Comparison of ENCODE assay signal across 17 cellular contexts in genomic region chr3:126023390-126023789, GRCh38. TPM values are rescaled to one million over a fixed set of nuclear protein-coding genes. Genes with fewer than 3 reads are reported as not detected.
"Had no signal": no experiment of that assay in that cellular context is flagged by ENCODE, and none has a peak within 500 bp of the region (broad histone marks: within the 10 kb centered on the region; RNA-seq: fewer than 3 reads in every experiment).

No MANE protein-coding gene starts in this region.

- H3K36me3 ChIP-seq: pancreas had no signal

- H3K4me3 ChIP-seq: left lung, pancreas, thoracic aorta had no signal

- H3K4me1 ChIP-seq: left lung, pancreas had no signal

- H3K27ac Mint-ChIP-seq: activated CD4-positive, alpha-beta memory T cell treated with anti-CD3 and anti-CD28 coated beads for 36 hours; activated naive CD8-positive, alpha-beta T cell treated with anti-CD3 and anti-CD28 coated beads, Interleukin-2, amount 10 ng/mL, durations not matched to agents 7 days and 5 days; activated T-cell treated with anti-CD3 and anti-CD28 coated beads, Interleukin-2, amount 50 U/mL, for 72 hours; stimulated activated naive CD8-positive, alpha-beta T cell treated with anti-CD3 and anti-CD28 coated beads, Interleukin-15, amount 100 ng/mL, for 72 hours; T-helper 2 cell treated with Interferon-gamma antibody and Interleukin-4, amounts not matched to agents 5 μg/mL and 100 μg/mL, for 36 hours had no signal

- H3K9me3 ChIP-seq: pancreas, thoracic aorta had no signal

- H3K27ac ChIP-seq: left lung, pancreas, thoracic aorta had no signal

- H3K27me3 Mint-ChIP-seq: activated CD4-positive, alpha-beta memory T cell treated with anti-CD3 and anti-CD28 coated beads for 36 hours; activated naive CD8-positive, alpha-beta T cell treated with anti-CD3 and anti-CD28 coated beads, Interleukin-2, amount 10 ng/mL, durations not matched to agents 7 days and 5 days; stimulated activated naive CD8-positive, alpha-beta T cell treated with anti-CD3 and anti-CD28 coated beads, Interleukin-15, amount 100 ng/mL, for 72 hours had no signal

- ATAC-seq: activated T-cell treated with anti-CD3 and anti-CD28 coated beads, Interleukin-2, amount 50 U/mL, for 72 hours; esophagus mucosa; left lung; pancreas; stimulated activated naive CD8-positive, alpha-beta T cell treated with anti-CD3 and anti-CD28 coated beads, Interleukin-15, amount 100 ng/mL, for 72 hours had no signal

- DNase-seq: activated CD4-positive, alpha-beta memory T cell treated with anti-CD3 and anti-CD28 coated beads for 36 hours; activated CD4-positive, CD25-positive, alpha-beta regulatory T cell treated with anti-CD3 and anti-CD28 coated beads, Interleukin-2, amount 50 U/mL, for 72 hours; activated gamma-delta T cell treated with Interleukin-2 at 50 U/mL for 16 hours; activated naive CD8-positive, alpha-beta T cell treated with anti-CD3 and anti-CD28 coated beads, Interleukin-2, amount 10 ng/mL, durations not matched to agents 7 days and 5 days; activated T-cell treated with anti-CD3 and anti-CD28 coated beads, Interleukin-2, amount 50 U/mL, for 72 hours; anterior cingulate cortex; islet precursor cell; left lung; mesenchymal stem cell; pancreas; stimulated activated CD4-positive, alpha-beta T cell treated with anti-CD3 and anti-CD28 coated beads, Interleukin-4, amount 100 ng/mL, for 1 hour; stimulated activated naive CD8-positive, alpha-beta T cell treated with anti-CD3 and anti-CD28 coated beads, Interleukin-15, amount 100 ng/mL, for 72 hours had no signal

- H3K27me3 ChIP-seq: left lung, pancreas had no signal

- H3K4me3 Mint-ChIP-seq: activated CD4-positive, alpha-beta memory T cell treated with anti-CD3 and anti-CD28 coated beads for 36 hours; activated naive CD8-positive, alpha-beta T cell treated with anti-CD3 and anti-CD28 coated beads, Interleukin-2, amount 10 ng/mL, durations not matched to agents 7 days and 5 days; activated T-cell treated with anti-CD3 and anti-CD28 coated beads, Interleukin-2, amount 50 U/mL, for 72 hours; stimulated activated naive CD8-positive, alpha-beta T cell treated with anti-CD3 and anti-CD28 coated beads, Interleukin-15, amount 100 ng/mL, for 72 hours; T-helper 2 cell treated with Interferon-gamma antibody and Interleukin-4, amounts not matched to agents 5 μg/mL and 100 μg/mL, for 36 hours had no signal

RNA-seq across cellular contexts. Expression of gene ROPN1B, which starts 54.4 kb away (rescaled TPM):
- total RNA-seq: activated CD4-positive, alpha-beta memory T cell treated with anti-CD3 and anti-CD28 coated beads for 36 hours; activated naive CD8-positive, alpha-beta T cell treated with anti-CD3 and anti-CD28 coated beads, Interleukin-2, amount 10 ng/mL, durations not matched to agents 7 days and 5 days; activated T-cell treated with anti-CD3 and anti-CD28 coated beads, Interleukin-2, amount 50 U/mL, for 72 hours; dermis microvascular lymphatic vessel endothelial cell; esophagus mucosa; renal cortical epithelial cell; thoracic aorta had no signal
